Comparison of ENCODE assay signal across 1 cellular context in the genomic region with DNA sequence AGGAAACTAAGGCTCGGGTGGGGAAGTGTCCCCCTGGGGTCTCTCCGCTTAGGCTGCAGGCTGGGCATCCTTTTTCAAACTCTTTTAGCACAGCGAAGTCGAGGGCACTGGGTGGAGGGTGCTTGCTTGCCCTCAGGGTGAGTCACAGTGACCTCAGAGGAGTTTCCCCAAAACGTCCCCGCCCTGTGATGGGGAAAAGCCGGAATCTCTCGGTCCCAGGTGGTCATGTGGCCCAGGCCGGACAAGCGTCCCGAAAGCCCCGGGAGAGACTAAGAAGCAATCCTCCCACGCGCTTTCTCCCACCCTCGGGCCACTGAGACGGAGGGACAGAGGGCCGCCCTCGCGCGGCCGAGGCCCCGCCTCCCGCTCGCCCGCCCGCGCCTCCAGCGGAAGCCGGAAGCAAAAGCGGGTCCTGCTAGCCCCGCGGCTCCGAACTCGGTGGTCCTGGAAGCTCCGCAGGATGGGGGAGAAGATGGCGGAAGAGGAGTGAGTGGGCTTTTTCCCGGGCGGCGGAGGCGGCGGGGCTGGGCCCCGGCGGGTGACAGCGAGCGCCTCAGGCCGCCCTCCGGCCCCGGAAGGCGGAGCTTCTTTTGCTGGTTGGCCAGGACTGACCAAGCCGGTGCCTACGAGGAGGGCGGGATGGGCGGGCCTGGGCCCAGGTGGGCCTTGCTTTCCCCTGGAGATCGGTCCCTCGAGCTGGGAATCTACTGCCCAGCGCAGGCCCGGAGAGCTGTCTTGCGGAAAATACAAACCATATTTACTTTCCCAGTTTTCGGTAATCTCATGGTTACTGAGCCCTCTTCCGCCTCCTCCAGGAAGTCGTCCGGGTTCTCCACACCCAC.
TF ChIP-seq lines count a peak whose summit lies in the region.

A gene with protein sequence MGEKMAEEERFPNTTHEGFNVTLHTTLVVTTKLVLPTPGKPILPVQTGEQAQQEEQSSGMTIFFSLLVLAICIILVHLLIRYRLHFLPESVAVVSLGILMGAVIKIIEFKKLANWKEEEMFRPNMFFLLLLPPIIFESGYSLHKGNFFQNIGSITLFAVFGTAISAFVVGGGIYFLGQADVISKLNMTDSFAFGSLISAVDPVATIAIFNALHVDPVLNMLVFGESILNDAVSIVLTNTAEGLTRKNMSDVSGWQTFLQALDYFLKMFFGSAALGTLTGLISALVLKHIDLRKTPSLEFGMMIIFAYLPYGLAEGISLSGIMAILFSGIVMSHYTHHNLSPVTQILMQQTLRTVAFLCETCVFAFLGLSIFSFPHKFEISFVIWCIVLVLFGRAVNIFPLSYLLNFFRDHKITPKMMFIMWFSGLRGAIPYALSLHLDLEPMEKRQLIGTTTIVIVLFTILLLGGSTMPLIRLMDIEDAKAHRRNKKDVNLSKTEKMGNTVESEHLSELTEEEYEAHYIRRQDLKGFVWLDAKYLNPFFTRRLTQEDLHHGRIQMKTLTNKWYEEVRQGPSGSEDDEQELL (plus strand): TSS at position 366 of the 842 bp plus-strand sequence. CDS start 95 bp downstream, at position 461.

TF ChIP-seq in K562, 482 proteins besides CTCF, POLR2A, EP300 and RAD21 (continued from another document and continues in another):
- TF ChIP-seq, protein P1, sequence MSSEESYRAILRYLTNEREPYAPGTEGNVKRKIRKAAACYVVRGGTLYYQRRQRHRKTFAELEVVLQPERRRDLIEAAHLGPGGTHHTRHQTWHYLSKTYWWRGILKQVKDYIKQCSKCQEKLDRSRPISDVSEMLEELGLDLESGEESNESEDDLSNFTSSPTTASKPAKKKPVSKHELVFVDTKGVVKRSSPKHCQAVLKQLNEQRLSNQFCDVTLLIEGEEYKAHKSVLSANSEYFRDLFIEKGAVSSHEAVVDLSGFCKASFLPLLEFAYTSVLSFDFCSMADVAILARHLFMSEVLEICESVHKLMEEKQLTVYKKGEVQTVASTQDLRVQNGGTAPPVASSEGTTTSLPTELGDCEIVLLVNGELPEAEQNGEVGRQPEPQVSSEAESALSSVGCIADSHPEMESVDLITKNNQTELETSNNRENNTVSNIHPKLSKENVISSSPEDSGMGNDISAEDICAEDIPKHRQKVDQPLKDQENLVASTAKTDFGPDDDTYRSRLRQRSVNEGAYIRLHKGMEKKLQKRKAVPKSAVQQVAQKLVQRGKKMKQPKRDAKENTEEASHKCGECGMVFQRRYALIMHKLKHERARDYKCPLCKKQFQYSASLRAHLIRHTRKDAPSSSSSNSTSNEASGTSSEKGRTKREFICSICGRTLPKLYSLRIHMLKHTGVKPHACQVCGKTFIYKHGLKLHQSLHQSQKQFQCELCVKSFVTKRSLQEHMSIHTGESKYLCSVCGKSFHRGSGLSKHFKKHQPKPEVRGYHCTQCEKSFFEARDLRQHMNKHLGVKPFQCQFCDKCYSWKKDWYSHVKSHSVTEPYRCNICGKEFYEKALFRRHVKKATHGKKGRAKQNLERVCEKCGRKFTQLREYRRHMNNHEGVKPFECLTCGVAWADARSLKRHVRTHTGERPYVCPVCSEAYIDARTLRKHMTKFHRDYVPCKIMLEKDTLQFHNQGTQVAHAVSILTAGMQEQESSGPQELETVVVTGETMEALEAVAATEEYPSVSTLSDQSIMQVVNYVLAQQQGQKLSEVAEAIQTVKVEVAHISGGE (CRISPR knock-in tag; IDR thresholded peaks at IDR 0.05) = peak in 1 of 3 experiments; percentile 78; a peak in 2 of 6 replicates
- TF ChIP-seq EGR1 (conservative IDR thresholded peaks at IDR 0.05) = peak; percentile 95
- no peak for TF ChIP-seq MCM3 (IDR thresholded peaks at IDR 0.05)
- 0 out of 2 replicates have a peak, but pooled peaks have one; percentile 29 for TF ChIP-seq KLF1 (tag; IDR thresholded peaks at IDR 0.05)
- TF ChIP-seq SIX5 (IDR thresholded peaks at IDR 0.05; ENCODE audit: borderline replicate concordance in 1 of 2, insufficient read depth in 1 of 2, low read depth in 1 of 2, low read length in 2 of 2) = peak in 1 of 2 experiments; percentile 19; a peak in 1 of 4 replicates
- peak; percentile 73; the same call in 1 of the 2 replicates for TF ChIP-seq DPF2 (IDR thresholded peaks at IDR 0.05)
- no peak for TF ChIP-seq MXI1 (IDR thresholded peaks at IDR 0.05; ENCODE audit: low read depth, low read length)
- no peak for TF ChIP-seq DACH1 (IDR thresholded peaks at IDR 0.05; ENCODE audit: partially characterized antibody)
- peak; percentile 82 for TF ChIP-seq HMGN3 (IDR thresholded peaks at IDR 0.05; ENCODE audit: borderline replicate concordance, extremely low read depth, insufficient read length, low read depth, low read length)
- TF ChIP-seq, protein P2, sequence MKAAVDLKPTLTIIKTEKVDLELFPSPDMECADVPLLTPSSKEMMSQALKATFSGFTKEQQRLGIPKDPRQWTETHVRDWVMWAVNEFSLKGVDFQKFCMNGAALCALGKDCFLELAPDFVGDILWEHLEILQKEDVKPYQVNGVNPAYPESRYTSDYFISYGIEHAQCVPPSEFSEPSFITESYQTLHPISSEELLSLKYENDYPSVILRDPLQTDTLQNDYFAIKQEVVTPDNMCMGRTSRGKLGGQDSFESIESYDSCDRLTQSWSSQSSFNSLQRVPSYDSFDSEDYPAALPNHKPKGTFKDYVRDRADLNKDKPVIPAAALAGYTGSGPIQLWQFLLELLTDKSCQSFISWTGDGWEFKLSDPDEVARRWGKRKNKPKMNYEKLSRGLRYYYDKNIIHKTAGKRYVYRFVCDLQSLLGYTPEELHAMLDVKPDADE (conservative IDR thresholded peaks at IDR 0.05; ENCODE audit: control insufficient read depth, low read depth, low read length) = peak; percentile 42; the same call in 1 of the 2 replicates
- no peak; the same call in 1 of the 2 replicates for TF ChIP-seq XRCC5 (IDR thresholded peaks at IDR 0.05; ENCODE audit: low read depth, low read length)
- no peak for TF ChIP-seq ZNF197 (CRISPR knock-in tag; IDR thresholded peaks at IDR 0.05; ENCODE audit: low read depth)
- no peak for TF ChIP-seq RFX5 (IDR thresholded peaks at IDR 0.05; ENCODE audit: low read depth, low read length)
- TF ChIP-seq, protein P3, sequence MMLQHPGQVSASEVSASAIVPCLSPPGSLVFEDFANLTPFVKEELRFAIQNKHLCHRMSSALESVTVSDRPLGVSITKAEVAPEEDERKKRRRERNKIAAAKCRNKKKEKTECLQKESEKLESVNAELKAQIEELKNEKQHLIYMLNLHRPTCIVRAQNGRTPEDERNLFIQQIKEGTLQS (IDR thresholded peaks at IDR 0.05) = peak; percentile 90
- TF ChIP-seq, protein P3 (CRISPR knock-in tag; conservative IDR thresholded peaks at IDR 0.05) = 0 out of 2 replicates have a peak, but pooled peaks have one; percentile 28
- TF ChIP-seq LEF1 (IDR thresholded peaks at IDR 0.05) = no peak
- TF ChIP-seq ERF (CRISPR knock-in tag; IDR thresholded peaks at IDR 0.05) = no peak
- TF ChIP-seq, protein P4, sequence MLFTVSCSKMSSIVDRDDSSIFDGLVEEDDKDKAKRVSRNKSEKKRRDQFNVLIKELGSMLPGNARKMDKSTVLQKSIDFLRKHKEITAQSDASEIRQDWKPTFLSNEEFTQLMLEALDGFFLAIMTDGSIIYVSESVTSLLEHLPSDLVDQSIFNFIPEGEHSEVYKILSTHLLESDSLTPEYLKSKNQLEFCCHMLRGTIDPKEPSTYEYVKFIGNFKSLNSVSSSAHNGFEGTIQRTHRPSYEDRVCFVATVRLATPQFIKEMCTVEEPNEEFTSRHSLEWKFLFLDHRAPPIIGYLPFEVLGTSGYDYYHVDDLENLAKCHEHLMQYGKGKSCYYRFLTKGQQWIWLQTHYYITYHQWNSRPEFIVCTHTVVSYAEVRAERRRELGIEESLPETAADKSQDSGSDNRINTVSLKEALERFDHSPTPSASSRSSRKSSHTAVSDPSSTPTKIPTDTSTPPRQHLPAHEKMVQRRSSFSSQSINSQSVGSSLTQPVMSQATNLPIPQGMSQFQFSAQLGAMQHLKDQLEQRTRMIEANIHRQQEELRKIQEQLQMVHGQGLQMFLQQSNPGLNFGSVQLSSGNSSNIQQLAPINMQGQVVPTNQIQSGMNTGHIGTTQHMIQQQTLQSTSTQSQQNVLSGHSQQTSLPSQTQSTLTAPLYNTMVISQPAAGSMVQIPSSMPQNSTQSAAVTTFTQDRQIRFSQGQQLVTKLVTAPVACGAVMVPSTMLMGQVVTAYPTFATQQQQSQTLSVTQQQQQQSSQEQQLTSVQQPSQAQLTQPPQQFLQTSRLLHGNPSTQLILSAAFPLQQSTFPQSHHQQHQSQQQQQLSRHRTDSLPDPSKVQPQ (CRISPR knock-in tag; IDR thresholded peaks at IDR 0.05; ENCODE audit: borderline replicate concordance) = no peak
- no peak for TF ChIP-seq ZC3H8 (IDR thresholded peaks at IDR 0.05)
- TF ChIP-seq ASH1L (IDR thresholded peaks at IDR 0.05; ENCODE audit: borderline replicate concordance, low read depth, partially characterized antibody) = no peak
- TF ChIP-seq C11orf30 (IDR thresholded peaks at IDR 0.05; ENCODE audit: low read depth) = 0 out of 2 replicates have a peak, but pooled peaks have one; percentile 20
- no peak; the same call in 1 of the 2 replicates for TF ChIP-seq FOXM1 (IDR thresholded peaks at IDR 0.05; ENCODE audit: low read depth)
- no peak for TF ChIP-seq FOXM1 (CRISPR knock-in tag; IDR thresholded peaks at IDR 0.05; ENCODE audit: low read depth)
- TF ChIP-seq ELF4 (CRISPR knock-in tag; IDR thresholded peaks at IDR 0.05) = peak; percentile 69; the same call in 1 of the 2 replicates
- TF ChIP-seq ZNF133 (CRISPR knock-in tag; IDR thresholded peaks at IDR 0.05) = no peak
- TF ChIP-seq CXXC5 (CRISPR knock-in tag; IDR thresholded peaks at IDR 0.05) = peak; percentile 85
- TF ChIP-seq RFX7 (CRISPR knock-in tag; IDR thresholded peaks at IDR 0.05) = no peak
- no peak for TF ChIP-seq CAMTA2 (CRISPR knock-in tag; conservative IDR thresholded peaks at IDR 0.05)
- TF ChIP-seq RBFOX2 (IDR thresholded peaks at IDR 0.05; ENCODE audit: low read depth, low read length) = peak; percentile 93
- peak; percentile 93 for TF ChIP-seq SP2 (IDR thresholded peaks at IDR 0.05; ENCODE audit: extremely low read depth, low read depth, low read length, poor library complexity, severe bottlenecking)
- TF ChIP-seq, protein P5, sequence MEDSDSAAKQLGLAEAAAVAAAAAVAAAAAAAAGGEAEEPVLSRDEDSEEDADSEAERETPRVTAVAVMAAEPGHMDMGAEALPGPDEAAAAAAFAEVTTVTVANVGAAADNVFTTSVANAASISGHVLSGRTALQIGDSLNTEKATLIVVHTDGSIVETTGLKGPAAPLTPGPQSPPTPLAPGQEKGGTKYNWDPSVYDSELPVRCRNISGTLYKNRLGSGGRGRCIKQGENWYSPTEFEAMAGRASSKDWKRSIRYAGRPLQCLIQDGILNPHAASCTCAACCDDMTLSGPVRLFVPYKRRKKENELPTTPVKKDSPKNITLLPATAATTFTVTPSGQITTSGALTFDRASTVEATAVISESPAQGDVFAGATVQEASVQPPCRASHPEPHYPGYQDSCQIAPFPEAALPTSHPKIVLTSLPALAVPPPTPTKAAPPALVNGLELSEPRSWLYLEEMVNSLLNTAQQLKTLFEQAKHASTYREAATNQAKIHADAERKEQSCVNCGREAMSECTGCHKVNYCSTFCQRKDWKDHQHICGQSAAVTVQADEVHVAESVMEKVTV (CRISPR knock-in tag; IDR thresholded peaks at IDR 0.05) = no peak
- peak; percentile 83 for TF ChIP-seq ZFX (CRISPR knock-in tag; IDR thresholded peaks at IDR 0.05)
- TF ChIP-seq ZSCAN32 (CRISPR knock-in tag; IDR thresholded peaks at IDR 0.05) = no peak
- no peak for TF ChIP-seq ZNF121 (CRISPR knock-in tag; conservative IDR thresholded peaks at IDR 0.05)
- TF ChIP-seq POLR2AphosphoS5 (IDR thresholded peaks at IDR 0.05; ENCODE audit: control insufficient read depth, insufficient read depth, low read depth, low read length) = peak; percentile 44; the same call in 1 of the 2 replicates
- peak; percentile 71 for TF ChIP-seq L3MBTL2 (IDR thresholded peaks at IDR 0.05)
- TF ChIP-seq PTTG1 (tag; IDR thresholded peaks at IDR 0.05; ENCODE audit: low read depth) = no peak
- TF ChIP-seq, protein P6, sequence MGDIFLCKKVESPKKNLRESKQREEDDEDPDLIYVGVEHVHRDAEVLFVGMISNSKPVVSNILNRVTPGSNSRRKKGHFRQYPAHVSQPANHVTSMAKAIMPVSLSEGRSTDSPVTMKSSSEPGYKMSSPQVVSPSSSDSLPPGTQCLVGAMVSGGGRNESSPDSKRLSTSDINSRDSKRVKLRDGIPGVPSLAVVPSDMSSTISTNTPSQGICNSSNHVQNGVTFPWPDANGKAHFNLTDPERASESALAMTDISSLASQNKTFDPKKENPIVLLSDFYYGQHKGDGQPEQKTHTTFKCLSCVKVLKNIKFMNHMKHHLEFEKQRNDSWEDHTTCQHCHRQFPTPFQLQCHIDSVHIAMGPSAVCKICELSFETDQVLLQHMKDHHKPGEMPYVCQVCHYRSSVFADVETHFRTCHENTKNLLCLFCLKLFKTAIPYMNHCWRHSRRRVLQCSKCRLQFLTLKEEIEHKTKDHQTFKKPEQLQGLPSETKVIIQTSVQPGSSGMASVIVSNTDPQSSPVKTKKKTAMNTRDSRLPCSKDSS (IDR thresholded peaks at IDR 0.05; ENCODE audit: low read depth, partially characterized antibody) = no peak
- TF ChIP-seq ZNF77 (CRISPR knock-in tag; IDR thresholded peaks at IDR 0.05) = no peak
- no peak for TF ChIP-seq OTX1 (CRISPR knock-in tag; IDR thresholded peaks at IDR 0.05)
- no peak for TF ChIP-seq FOS (IDR thresholded peaks at IDR 0.05; ENCODE audit: extremely low read depth, insufficient read length)
- TF ChIP-seq, protein P7, sequence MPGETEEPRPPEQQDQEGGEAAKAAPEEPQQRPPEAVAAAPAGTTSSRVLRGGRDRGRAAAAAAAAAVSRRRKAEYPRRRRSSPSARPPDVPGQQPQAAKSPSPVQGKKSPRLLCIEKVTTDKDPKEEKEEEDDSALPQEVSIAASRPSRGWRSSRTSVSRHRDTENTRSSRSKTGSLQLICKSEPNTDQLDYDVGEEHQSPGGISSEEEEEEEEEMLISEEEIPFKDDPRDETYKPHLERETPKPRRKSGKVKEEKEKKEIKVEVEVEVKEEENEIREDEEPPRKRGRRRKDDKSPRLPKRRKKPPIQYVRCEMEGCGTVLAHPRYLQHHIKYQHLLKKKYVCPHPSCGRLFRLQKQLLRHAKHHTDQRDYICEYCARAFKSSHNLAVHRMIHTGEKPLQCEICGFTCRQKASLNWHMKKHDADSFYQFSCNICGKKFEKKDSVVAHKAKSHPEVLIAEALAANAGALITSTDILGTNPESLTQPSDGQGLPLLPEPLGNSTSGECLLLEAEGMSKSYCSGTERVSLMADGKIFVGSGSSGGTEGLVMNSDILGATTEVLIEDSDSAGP (CRISPR knock-in tag; IDR thresholded peaks at IDR 0.05) = no peak
- 0 out of 2 replicates have a peak, but pooled peaks have one; percentile 37 for TF ChIP-seq JUNB (CRISPR knock-in tag; conservative IDR thresholded peaks at IDR 0.05)
- no peak for TF ChIP-seq HOXB6 (CRISPR knock-in tag; IDR thresholded peaks at IDR 0.05; ENCODE audit: borderline replicate concordance)
- no peak for TF ChIP-seq PML (IDR thresholded peaks at IDR 0.05; ENCODE audit: low read length)
- TF ChIP-seq ZNF253 (CRISPR knock-in tag; conservative IDR thresholded peaks at IDR 0.05) = no peak
